ENCODE assay signal across 8 cellular contexts in the genomic region with DNA sequence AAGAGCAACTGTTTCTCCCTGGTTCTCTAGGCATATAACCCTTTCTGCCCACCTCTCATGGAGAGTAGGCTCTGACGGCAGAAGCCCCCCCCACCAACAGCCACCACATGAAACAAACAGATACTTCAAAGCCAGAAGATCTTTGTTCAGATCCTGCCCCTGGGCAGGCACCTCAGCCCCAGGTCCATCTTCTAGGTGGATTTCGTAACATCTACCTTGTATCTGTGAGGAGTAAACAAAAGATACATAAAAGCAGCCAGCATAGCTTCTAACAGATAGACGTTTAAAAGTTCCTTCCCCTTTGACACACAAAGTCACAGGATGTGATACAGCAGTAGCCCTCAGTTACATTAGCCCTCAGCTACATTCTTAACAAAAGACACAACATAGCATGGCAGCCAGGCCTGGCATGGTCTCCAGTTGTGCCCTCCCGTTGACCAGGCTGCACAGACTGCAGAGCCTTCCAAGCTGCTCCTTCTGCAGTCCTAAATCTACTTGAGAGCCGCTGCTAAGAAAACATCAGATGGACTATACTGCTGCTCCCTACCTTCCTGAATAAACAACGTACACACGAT. TPM values are rescaled to one million over a fixed set of nuclear protein-coding genes. Genes with fewer than 3 reads are reported as not detected.
A peak's percentile ranks its signal among the peaks of the same experiment; 100 is the strongest.
DNase-seq lines count a peak whose midpoint lies in the region; ATAC-seq and TF ChIP-seq lines count a peak whose summit lies in the region.
"Had no signal": no experiment of that assay in that cellular context is flagged by ENCODE, and none has a peak within 500 bp of the region (broad histone marks: within the 10 kb centered on the region; RNA-seq: fewer than 3 reads in every experiment).

No MANE protein-coding gene starts in this region.

- DNase-seq in WERI-Rb-1 (no peak), foreskin keratinocyte (no peak), smooth muscle cell (lab: John Stamatoyannopoulos, UW; ENCODE audit: unreplicated experiment) (no peak), NCI-H2171 (lab: John Stamatoyannopoulos, UW) (no peak), iPS-NIHi11 (ENCODE audit: low spot score) (no peak)
- DNase-seq in stimulated activated CD8-positive, alpha-beta memory T cell treated with anti-CD3 and anti-CD28 coated beads, Interleukin-4, amount 100 ng/mL, for 48 hours = no peak

- POLR2A ChIA-PET in HEK293 (lab: Yijun Ruan, JAX) = interaction anchor here (0.5 kb wide), 1 partner anchor 18 kb away, joined by 4 read pairs; no protein-coding TSS in a partner anchor

- peak overlapping the region; percentile 31 for H3K9ac ChIP-seq in smooth muscle cell (ENCODE audit: low read depth)

- WGBS in smooth muscle cell (ENCODE audit: low lambda C conversion rate) = 51% methylated on average over 7 of the region's 7 CpGs

- H4K20me1 ChIP-seq in smooth muscle cell (ENCODE audit: low read depth) = peaks cover 100% of the 10 kb centered on the region

- peaks cover 100% of the 10 kb centered on the region for H3K79me2 ChIP-seq in smooth muscle cell (ENCODE audit: low read depth)

- peaks cover 38% of the 10 kb centered on the region for H3F3A ChIP-seq in smooth muscle cell (ENCODE audit: low read depth)

- no peak for ATAC-seq in foreskin keratinocyte

- H3K4me3 ChIP-seq in HEK293 (ENCODE audit: low read depth, low read length) (no peak overlapping the region), WERI-Rb-1 (ENCODE audit: low read depth, low read length) (no peak overlapping the region), smooth muscle cell (no peak overlapping the region)
- H3K4me3 ChIP-seq: adrenal gland had no signal

- H2AFZ ChIP-seq in smooth muscle cell (ENCODE audit: low read depth) = no peak overlapping the region

- CTCF ChIA-PET in HEK293 (lab: Yijun Ruan, JAX) = no interaction called here

- H3K27me3 ChIP-seq in WERI-Rb-1 (ENCODE audit: insufficient read depth, low read depth, severe bottlenecking) (no peaks in the 10 kb centered on the region), foreskin keratinocyte (no peaks in the 10 kb centered on the region), smooth muscle cell (ENCODE audit: low read depth) (no peaks in the 10 kb centered on the region)
- H3K27me3 ChIP-seq: adrenal gland had no signal

- peak overlapping the region; percentile 47; the same call in 1 of the 2 replicates for H3K27ac ChIP-seq in HEK293 (ENCODE audit: extremely low read depth, low read depth, low read length)
- peak overlapping the region; percentile 62 for H3K27ac ChIP-seq in WERI-Rb-1
- H3K27ac ChIP-seq in foreskin keratinocyte = peak overlapping the region; percentile 69
- peak overlapping the region; percentile 98 for H3K27ac ChIP-seq in smooth muscle cell (ENCODE audit: low read depth)

- H3K4me2 ChIP-seq in smooth muscle cell = peak overlapping the region; percentile 45

- peaks cover 0 to 10% of the 10 kb centered on the region in 2 experiments; a peak in 2 of 3 replicates for H3K36me3 ChIP-seq in HEK293 (ENCODE audit: control insufficient read depth in 2 of 2, insufficient read depth in 1 of 2, low read length in 2 of 2)
- peaks cover 15% of the 10 kb centered on the region for H3K36me3 ChIP-seq in WERI-Rb-1
- H3K36me3 ChIP-seq in smooth muscle cell (ENCODE audit: low read depth) = no peaks in the 10 kb centered on the region
- H3K36me3 ChIP-seq: adrenal gland had no signal

- H3K9me3 ChIP-seq in HEK293 (ENCODE audit: control insufficient read depth, insufficient read depth, low read depth, low read length) (no peaks in the 10 kb centered on the region), WERI-Rb-1 (ENCODE audit: severe bottlenecking) (no peaks in the 10 kb centered on the region), smooth muscle cell (replicated peaks; ENCODE audit: low read depth) (no peaks in the 10 kb centered on the region)
- H3K9me3 ChIP-seq: adrenal gland had no signal

- no peak for TF ChIP-seq CTCF in HEK293 (tag by site-specific recombination; IDR thresholded peaks at IDR 0.05)
- TF ChIP-seq CTCF in WERI-Rb-1 (IDR thresholded peaks at IDR 0.05; ENCODE audit: low read depth, low read length) = no peak
- no peak for TF ChIP-seq CTCF in foreskin keratinocyte (conservative IDR thresholded peaks at IDR 0.05)
- TF ChIP-seq CTCF in smooth muscle cell (IDR thresholded peaks at IDR 0.05; ENCODE audit: borderline replicate concordance, insufficient read depth, poor library complexity, severe bottlenecking) = no peak

- H3K4me1 ChIP-seq in HEK293 (ENCODE audit: control insufficient read depth, insufficient read depth, low read length) = peaks cover 50% of the 10 kb centered on the region
- H3K4me1 ChIP-seq in foreskin keratinocyte = peaks cover 52% of the 10 kb centered on the region
- peaks cover 44% of the 10 kb centered on the region for H3K4me1 ChIP-seq in smooth muscle cell (ENCODE audit: low read depth)

TF ChIP-seq in HEK293, 187 proteins besides CTCF, POLR2A, EP300 and RAD21:
- TF ChIP-seq HOXC10 (CRISPR knock-in tag; IDR thresholded peaks at IDR 0.05) (no peak), ZNF785 (tag by site-specific recombination; IDR thresholded peaks at IDR 0.05) (no peak), ZNF426 (tag by site-specific recombination; IDR thresholded peaks at IDR 0.05) (no peak)

RNA-seq across cellular contexts. Expression of a gene that starts 35.4 kb away (rescaled TPM):
- total RNA-seq in foreskin keratinocyte (27.3 and 27.8 TPM in 2 replicates), smooth muscle cell (16.1 and 24.1 TPM in 2 replicates)
- polyA plus RNA-seq in foreskin keratinocyte (11.5 and 13.5 TPM in 2 replicates), smooth muscle cell (102 and 105 TPM in 2 replicates)

Comparison
In these comparisons a context has a peak if more than half of its experiments do, and no peak if none do; other contexts are left out.
1. H3K27ac ChIP-seq: peak in every context shown above with its lines; median percentile 98 in smooth muscle cell; 69 in foreskin keratinocyte; 62 in WERI-Rb-1; 47 in HEK293.